ENCODE assay signal across 19 cellular contexts in genomic region chr16:870856-871561, GRCh38.
A peak's percentile ranks its signal among the peaks of the same experiment; 100 is the strongest.
DNase-seq lines count a peak whose midpoint lies in the region; ATAC-seq and TF ChIP-seq lines count a peak whose summit lies in the region.
"Had no signal": no experiment of that assay in that cellular context is flagged by ENCODE, and none has a peak within 500 bp of the region (broad histone marks: within the 10 kb centered on the region; RNA-seq: fewer than 3 reads in every experiment).

No MANE protein-coding gene starts in this region.

- H3K27me3 Mint-ChIP-seq in stimulated activated memory B cell treated with anti-CD40 and anti-IgM and Interleukin-4, amounts not matched to agents 10 μg/mL and 1 μg/mL and 100 μg/mL, for 72 hours = no peaks in the 10 kb centered on the region

- H3K4me1 ChIP-seq in left ventricle myocardium inferior = no peaks in the 10 kb centered on the region

- H3K9me3 Mint-ChIP-seq in stimulated activated memory B cell treated with anti-CD40 and anti-IgM and Interleukin-4, amounts not matched to agents 10 μg/mL and 1 μg/mL and 100 μg/mL, for 72 hours = no peaks in the 10 kb centered on the region

- ATAC-seq in stimulated activated memory B cell treated with anti-CD40 and anti-IgM and Interleukin-4, amounts not matched to agents 10 μg/mL and 1 μg/mL and 100 μg/mL, for 72 hours = peak; percentile 29
- ATAC-seq in GM21367 (IDR thresholded peaks at IDR 0.05; ENCODE audit: unreplicated experiment) = no peak

- H3K4me3 Mint-ChIP-seq in stimulated activated memory B cell treated with anti-CD40 and anti-IgM and Interleukin-4, amounts not matched to agents 10 μg/mL and 1 μg/mL and 100 μg/mL, for 72 hours = no peak overlapping the region

- intact Hi-C loops in left ventricle myocardium inferior (cut with micrococcal nuclease) = no loop called here

- no peak overlapping the region for H3K4me3 ChIP-seq in left ventricle myocardium inferior

- DNase-seq in activated CD8-positive, alpha-beta memory T cell treated with anti-CD3 and anti-CD28 coated beads, Interleukin-2, amount 50 U/mL, for 4 hours = peak; percentile 11
- no peak for DNase-seq in activated CD8-positive, alpha-beta memory T cell treated with anti-CD3 and anti-CD28 coated beads, Interleukin-2, amount 50 U/mL, for 48 hours
- DNase-seq in NCI-H2171 (lab: John Stamatoyannopoulos, UW) = peak; percentile 24
- DNase-seq in left ventricle myocardium inferior = peak; percentile 10
- DNase-seq in kidney tubule cell (ENCODE audit: low spot score) = no peak
- no peak for DNase-seq in HT-29 (ENCODE audit: low spot score)
- DNase-seq: 8988T, C1 segment of cervical spinal cord, DND-41, GOT3, KG1, NCI-H1092, NCI-H146, NCI-H2081, NCI-H2227 treated with DMSO at 0.1 percent for 48 hours, NCI-H524 treated with DMSO at 0.1 percent for 48 hours, SHP77 had no signal

- no peak overlapping the region for H3K27ac Mint-ChIP-seq in stimulated activated memory B cell treated with anti-CD40 and anti-IgM and Interleukin-4, amounts not matched to agents 10 μg/mL and 1 μg/mL and 100 μg/mL, for 72 hours

- no peak for TF ChIP-seq CTCF in left ventricle myocardium inferior (IDR thresholded peaks at IDR 0.05; ENCODE audit: borderline replicate concordance)

- no peaks in the 10 kb centered on the region for H3K27me3 ChIP-seq in left ventricle myocardium inferior (ENCODE audit: low read depth)

- peaks cover 28% of the 10 kb centered on the region for H3K36me3 Mint-ChIP-seq in stimulated activated memory B cell treated with anti-CD40 and anti-IgM and Interleukin-4, amounts not matched to agents 10 μg/mL and 1 μg/mL and 100 μg/mL, for 72 hours

- H3K36me3 ChIP-seq in left ventricle myocardium inferior = peaks cover 48% of the 10 kb centered on the region

- H3K4me1 Mint-ChIP-seq in stimulated activated memory B cell treated with anti-CD40 and anti-IgM and Interleukin-4, amounts not matched to agents 10 μg/mL and 1 μg/mL and 100 μg/mL, for 72 hours = peaks cover 6% of the 10 kb centered on the region

- no peak overlapping the region for H3K27ac ChIP-seq in left ventricle myocardium inferior (replicated peaks)

- no peaks in the 10 kb centered on the region for H3K9me3 ChIP-seq in left ventricle myocardium inferior (replicated peaks)

Comparison
In these comparisons a context has a peak if more than half of its experiments do, and no peak if none do; other contexts are left out.
1. DNase-seq: peak in activated CD8-positive, alpha-beta memory T cell treated with anti-CD3 and anti-CD28 coated beads, Interleukin-2, amount 50 U/mL, for 4 hours (single experiment), NCI-H2171 (single experiment) and left ventricle myocardium inferior (single experiment); none in activated CD8-positive, alpha-beta memory T cell treated with anti-CD3 and anti-CD28 coated beads, Interleukin-2, amount 50 U/mL, for 48 hours (single experiment), kidney tubule cell (single experiment) and HT-29 (single experiment).